In the genomic region with DNA sequence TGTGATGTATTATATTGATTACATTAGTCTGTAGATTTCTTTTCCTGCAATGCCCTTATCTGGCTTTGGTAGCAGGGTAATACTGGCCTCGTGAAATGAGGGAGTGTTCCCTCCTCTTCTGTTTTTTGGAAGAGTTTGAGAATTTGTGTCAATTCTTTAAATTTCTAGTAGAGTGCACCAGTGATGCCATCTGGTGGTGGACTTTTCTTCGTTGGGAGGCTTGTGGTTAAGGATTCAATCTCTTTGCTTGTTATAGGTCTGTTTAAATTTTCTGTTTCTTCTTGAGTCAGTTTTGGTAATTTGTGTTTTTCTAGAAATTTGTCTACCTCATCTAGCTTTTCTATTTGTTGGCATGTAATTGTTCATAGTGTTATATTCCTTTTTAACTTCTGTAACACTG, we compare ENCODE assay signal across 8 cellular contexts. TPM values are rescaled to one million over a fixed set of nuclear protein-coding genes. Genes with fewer than 3 reads are reported as not detected.
A peak's percentile ranks its signal among the peaks of the same experiment; 100 is the strongest.
DNase-seq lines count a peak whose midpoint lies in the region; ATAC-seq and TF ChIP-seq lines count a peak whose summit lies in the region.

No MANE protein-coding gene starts in this region.

- H3K27me3 ChIP-seq in heart right ventricle (peaks cover 0 to 17% (median 0%) of the 10 kb centered on the region in 7 donors), lower lobe of right lung (ENCODE audit: low read depth) (no peaks in the 10 kb centered on the region)

- H3K4me3 ChIP-seq in heart right ventricle: no peak overlapping the region
- no peak overlapping the region for H3K4me3 ChIP-seq in lower lobe of right lung

- intact Hi-C loops in heart right ventricle (cut with DNase I): loop anchor here in 4 of 10 donors (5.0 kb wide), 3 partner anchors 49 to 64 kb away; a partner anchor contains a TSS
- intact Hi-C loops in left ventricle myocardium superior (cut with micrococcal nuclease): no loop called here
- intact Hi-C loops in lower lobe of right lung (cut with DNase I): no loop called here

- peaks cover 0 to 50% (median 0%) of the 10 kb centered on the region in 9 donors for H3K36me3 ChIP-seq in heart right ventricle
- H3K36me3 ChIP-seq in lower lobe of right lung: peaks cover 3% of the 10 kb centered on the region

- H3K4me1 ChIP-seq in heart right ventricle: peaks cover 2 to 88% (median 35%) of the 10 kb centered on the region in 9 donors
- H3K4me1 ChIP-seq in lower lobe of right lung: peaks cover 47% of the 10 kb centered on the region

- DNase-seq in heart right ventricle: peak in 1 of 2 donors; percentile 4
- DNase-seq in left ventricle myocardium superior: no peak
- peak; percentile 52 for DNase-seq in NCI-H69 (lab: John Stamatoyannopoulos, UW)
- DNase-seq in astrocyte of the hippocampus (ENCODE audit: low read depth, low spot score): peak; percentile 38
- no peak for DNase-seq in lower lobe of right lung
- DNase-seq in hippocampal formation (lab: John Stamatoyannopoulos, UW): no peak

- H3K9me3 ChIP-seq in heart right ventricle (peaks cover 0 to 6% (median 0%) of the 10 kb centered on the region in 11 donors), lower lobe of right lung (no peaks in the 10 kb centered on the region)

- WGBS in heart right ventricle, 2 donors: 10 to 16% methylated on average over 2 of the region's 2 CpGs

- H3K27ac ChIP-seq in heart right ventricle (peak overlapping the region in 1 of 10 donors; percentile 15), lower lobe of right lung (no peak overlapping the region)

- TF ChIP-seq CTCF in heart right ventricle (IDR thresholded peaks at IDR 0.05): peak in 7 of 9 donors; percentile 29 to 57 (median 37)
- peak; percentile 37 for TF ChIP-seq CTCF in lower lobe of right lung (IDR thresholded peaks at IDR 0.05)

- no peak for ATAC-seq in heart right ventricle
- ATAC-seq in left ventricle myocardium superior: no peak
- ATAC-seq in lower lobe of right lung: no peak
- no peak for ATAC-seq in HG03457 (IDR thresholded peaks at IDR 0.05; ENCODE audit: unreplicated experiment)
- ATAC-seq in HG03342 (IDR thresholded peaks at IDR 0.05; ENCODE audit: unreplicated experiment): no peak

RNA-seq across cellular contexts. Expression of a gene that starts 18.9 kb away (rescaled TPM):
- 10 to 100 TPM; 19.9 to 36.9 (median 24.7) TPM for total RNA-seq in heart right ventricle
- 10 to 100 TPM; 14.3 to 59.8 TPM for polyA plus RNA-seq in heart right ventricle
- total RNA-seq in left ventricle myocardium superior: 22.9 TPM
- 50.6 TPM for total RNA-seq in lower lobe of right lung

RNA-seq across cellular contexts. Expression of a gene that starts 46.5 kb away (rescaled TPM):
- total RNA-seq in heart right ventricle (1 to 10 TPM in 1 of 10 donors, under 1 TPM in 8, not detected in 1; 0.28 to 1.1 (median 0.50) TPM), left ventricle myocardium superior (not detected), lower lobe of right lung (0.62 TPM)
- under 1 TPM; 0.13 to 0.66 TPM for polyA plus RNA-seq in heart right ventricle

Comparison
In these comparisons a context has a peak if more than half of its experiments do, and no peak if none do; other contexts are left out.
1. DNase-seq: peak in NCI-H69 (single experiment) and astrocyte of the hippocampus (single experiment); none in left ventricle myocardium superior (single experiment), lower lobe of right lung (single experiment) and hippocampal formation (0 of 2).